ENCODE assay signal across 8 cellular contexts in the genomic region with DNA sequence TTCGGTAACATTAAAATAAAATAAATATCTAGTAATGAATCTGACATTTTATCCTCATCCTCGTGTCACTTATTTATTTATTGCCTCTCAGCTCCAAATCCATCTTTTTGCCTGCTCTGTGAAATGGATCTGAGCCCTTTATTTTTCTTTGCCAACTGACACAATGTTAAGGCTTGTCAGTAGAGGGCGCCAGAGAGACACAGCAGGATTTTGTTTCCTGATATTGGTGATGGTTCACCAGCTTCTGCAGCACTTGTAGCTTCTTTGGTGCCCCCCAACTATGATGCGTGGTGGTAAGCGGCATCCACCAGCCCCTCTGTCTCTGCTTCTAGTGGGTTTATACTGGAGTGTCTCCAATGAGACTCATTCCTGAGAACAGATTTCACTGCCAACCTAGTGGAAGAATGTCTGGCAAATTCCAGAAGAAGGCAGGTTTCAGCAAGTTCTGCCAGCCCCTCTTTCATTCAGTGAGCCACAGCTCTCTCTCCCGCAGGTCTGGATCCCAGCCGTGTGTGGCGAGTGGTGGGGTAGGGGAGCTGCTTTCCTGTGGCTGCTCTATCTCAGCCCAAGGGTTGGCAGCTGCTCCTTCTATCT.
A peak's percentile ranks its signal among the peaks of the same experiment; 100 is the strongest.
DNase-seq lines count a peak whose midpoint lies in the region; ATAC-seq, FAIRE-seq and TF ChIP-seq lines count a peak whose summit lies in the region.

No MANE protein-coding gene starts in this region.

- no peak overlapping the region for H3K27ac Mint-ChIP-seq in T-helper 17 cell
- H3K27ac Mint-ChIP-seq in MCF 10A (ENCODE audit: low read depth, unreplicated experiment) = no peak overlapping the region

- intact Hi-C loops in MCF 10A (cut with micrococcal nuclease) = loop anchor here (1.0 kb wide), 2 partner anchors 237 to 451 kb away; no protein-coding TSS in a partner anchor

- no peaks in the 10 kb centered on the region for H3K9me3 ChIP-seq in T-helper 17 cell (ENCODE audit: control insufficient read depth, low read length, poor library complexity, severe bottlenecking)

- H3K27me3 Mint-ChIP-seq in T-helper 17 cell = peaks cover 60% of the 10 kb centered on the region
- H3K27me3 Mint-ChIP-seq in MCF 10A (ENCODE audit: insufficient read depth, unreplicated experiment) = no peaks in the 10 kb centered on the region

- peak; percentile 42 for DNase-seq in COLO668 (lab: John Stamatoyannopoulos, UW; ENCODE audit: unreplicated experiment)
- peak; percentile 7 for DNase-seq in GM19239 (ENCODE audit: insufficient read length, low spot score)
- peak; percentile 1 for DNase-seq in HTR-8/SVneo (ENCODE audit: insufficient read length, low spot score)
- peak; percentile 9 to 26 (median 14) for DNase-seq in T-helper 17 cell
- DNase-seq in MCF 10A (ENCODE audit: unreplicated experiment) = peak; percentile 62
- DNase-seq in medulla oblongata (ENCODE audit: extremely low spot score) = peak; percentile 12
- DNase-seq in superior temporal gyrus (ENCODE audit: extremely low spot score) = peak; percentile 23

- FAIRE-seq in GM19239 (lab: Jason Lieb, UNC) (peak; percentile 60), HTR-8/SVneo (lab: Jason Lieb, UNC) (no peak)

- ATAC-seq in T-helper 17 cell = no peak
- ATAC-seq in HG02571 (IDR thresholded peaks at IDR 0.05; ENCODE audit: unreplicated experiment) = no peak

- no peak overlapping the region for H3K4me3 Mint-ChIP-seq in T-helper 17 cell
- no peak overlapping the region for H3K4me3 Mint-ChIP-seq in MCF 10A (ENCODE audit: unreplicated experiment)

- POLR2A ChIA-PET in MCF 10A (lab: Yijun Ruan, JAX) = interaction anchor here (0.7 kb wide), 1 partner anchor 59 kb away, joined by 3 read pairs; no protein-coding TSS in a partner anchor

- H3K4me1 Mint-ChIP-seq in T-helper 17 cell (no peaks in the 10 kb centered on the region), MCF 10A (ENCODE audit: insufficient read depth, unreplicated experiment) (no peaks in the 10 kb centered on the region)

- TF ChIP-seq CTCF in MCF 10A (IDR thresholded peaks at IDR 0.05; ENCODE audit: unreplicated experiment) = peak; percentile 69

- H3K9me3 Mint-ChIP-seq in MCF 10A (ENCODE audit: unreplicated experiment) = peaks cover 12% of the 10 kb centered on the region

- H3K36me3 Mint-ChIP-seq in T-helper 17 cell (ENCODE audit: low read depth) (peaks cover 2% of the 10 kb centered on the region), MCF 10A (ENCODE audit: insufficient read depth, unreplicated experiment) (no peaks in the 10 kb centered on the region)

- no TSS peak for BruUV-seq in MCF 10A (replicated peaks; lab: Mats Ljungman, UMichigan)

- CTCF ChIA-PET in MCF 10A (lab: Yijun Ruan, JAX) = interaction anchor here (0.6 to 1.8 kb wide), 16 partner anchors 9 to 1330 kb away, joined by 3 to 9 read pairs (median 4); no protein-coding TSS in a partner anchor

Comparison
In these comparisons a context has a peak if more than half of its experiments do, and no peak if none do; other contexts are left out.
1. DNase-seq: peak in every context shown above with its lines; median percentile 62 in MCF 10A; 42 in COLO668; 23 in superior temporal gyrus; 14 in T-helper 17 cell; 12 in medulla oblongata; 7 in GM19239; 1 in HTR-8/SVneo.